Comparison of ENCODE assay signal across 12 cellular contexts in genomic region chr1:154446292-154446691, GRCh38. TPM values are rescaled to one million over a fixed set of nuclear protein-coding genes. Genes with fewer than 3 reads are reported as not detected.
DNase-seq lines count a peak whose midpoint lies in the region; ATAC-seq and TF ChIP-seq lines count a peak whose summit lies in the region.
"Had no signal": no experiment of that assay in that cellular context is flagged by ENCODE, and none has a peak within 500 bp of the region (broad histone marks: within the 10 kb centered on the region; RNA-seq: fewer than 3 reads in every experiment).

No MANE protein-coding gene starts in this region.

- DNase-seq in AG10803 (ENCODE audit: low read depth): peak; percentile 97
- DNase-seq in Peyer's patch: no peak
- DNase-seq in fibroblast of pulmonary artery (ENCODE audit: low read depth): peak; percentile 75
- no peak for DNase-seq in NCI-H524 (lab: John Stamatoyannopoulos, UW)
- DNase-seq in NCI-H524 treated with DMSO at 0.1 percent for 48 hours (lab: John Stamatoyannopoulos, UW): no peak
- DNase-seq: cortex of kidney, NCI-H1048, nucleus accumbens had no signal

- H3K27me3 ChIP-seq in Peyer's patch: no peaks in the 10 kb centered on the region
- no peaks in the 10 kb centered on the region for H3K27me3 ChIP-seq in rectal smooth muscle tissue (ENCODE audit: control insufficient read depth, insufficient read depth, low read length)

- H3K9me3 ChIP-seq in Peyer's patch: no peaks in the 10 kb centered on the region

- H3K27ac ChIP-seq in Peyer's patch (peak overlapping the region; percentile 2 to 73 (median 37)), rectal smooth muscle tissue (ENCODE audit: low read depth, low read length) (peak overlapping the region; percentile 11)

- H3K36me3 ChIP-seq in Peyer's patch (peaks cover 0 to 65% (median 0%) of the 10 kb centered on the region in 3 donors), rectal smooth muscle tissue (ENCODE audit: control insufficient read depth, insufficient read depth, low read length) (peaks cover 25% of the 10 kb centered on the region)

- H3K4me1 ChIP-seq in Peyer's patch (no peaks in the 10 kb centered on the region), rectal smooth muscle tissue (ENCODE audit: control insufficient read depth, insufficient read depth, low read length) (peaks cover 5% of the 10 kb centered on the region)

- no peak overlapping the region for H3K4me3 ChIP-seq in AG10803 (ENCODE audit: low read length)
- H3K4me3 ChIP-seq in Peyer's patch: no peak overlapping the region
- H3K4me3 ChIP-seq in fibroblast of pulmonary artery (replicated peaks; ENCODE audit: low read depth, low read length): no peak overlapping the region
- no peak overlapping the region for H3K4me3 ChIP-seq in rectal smooth muscle tissue (ENCODE audit: low read length)

- TF ChIP-seq CTCF in AG10803 (conservative IDR thresholded peaks at IDR 0.05; ENCODE audit: low read length) (no peak), Peyer's patch (IDR thresholded peaks at IDR 0.05) (no peak), fibroblast of pulmonary artery (IDR thresholded peaks at IDR 0.05; ENCODE audit: low read length, missing control alignments) (no peak)

- H3K9ac ChIP-seq in rectal smooth muscle tissue (ENCODE audit: low read length): no peak overlapping the region

- no peak for TF ChIP-seq POLR2A in Peyer's patch (IDR thresholded peaks at IDR 0.05)

- ATAC-seq in HG02970 (IDR thresholded peaks at IDR 0.05; ENCODE audit: low FRiP score, unreplicated experiment) (no peak), GM19328 (IDR thresholded peaks at IDR 0.05; ENCODE audit: unreplicated experiment) (no peak)

RNA-seq across cellular contexts. Expression of gene IL6R, which starts 41.1 kb away (rescaled TPM):
- 100 to 1,000 TPM in 2 of 4 donors, 10 to 100 TPM in 2; 56.1 to 140 (median 100) TPM for total RNA-seq in Peyer's patch

RNA-seq across cellular contexts. Expression of gene TDRD10, which starts 55.7 kb away (rescaled TPM):
- 1 to 10 TPM in 2 of 4 donors, under 1 TPM in 1, not detected in 1; 0.53 to 3.5 (median 1.6) TPM for total RNA-seq in Peyer's patch
- total RNA-seq: activated T-helper 1 cell treated with anti-CD3 and anti-CD28 coated beads, Interleukin-12 subunit alpha, Interleukin-12 subunit beta, Interleukin-2, Interleukin-4 antibody, amounts not matched to agents 30 ng/mL and 10 ng/mL and 1 ng/mL, durations not matched to agents 14 hours and 24 hours and 36 hours had no signal

RNA-seq across cellular contexts. Expression of gene SHE, which starts 55.9 kb away (rescaled TPM):
- 10 to 100 TPM in 1 of 4 donors, 1 to 10 TPM in 3; 1.6 to 19.8 (median 7.3) TPM for total RNA-seq in Peyer's patch
- total RNA-seq: activated T-helper 1 cell treated with anti-CD3 and anti-CD28 coated beads, Interleukin-12 subunit alpha, Interleukin-12 subunit beta, Interleukin-2, Interleukin-4 antibody, amounts not matched to agents 30 ng/mL and 10 ng/mL and 1 ng/mL, durations not matched to agents 14 hours and 24 hours and 36 hours had no signal

Comparison
In these comparisons a context has a peak if more than half of its experiments do, and no peak if none do; other contexts are left out.
1. DNase-seq: peak in AG10803 (single experiment) and fibroblast of pulmonary artery (single experiment); none in Peyer's patch (0 of 3), NCI-H524 (0 of 2) and NCI-H524 treated with DMSO at 0.1 percent for 48 hours (single experiment).